1 cellular context compared by ENCODE assay signal in genomic region chr12:130838284-130838950, GRCh38.
A peak's percentile ranks its signal among the peaks of the same experiment; 100 is the strongest.
TF ChIP-seq lines count a peak whose summit lies in the region.

No MANE protein-coding gene starts in this region.

TF ChIP-seq in HEK293, 187 proteins besides CTCF, POLR2A, EP300 and RAD21 (continued from another document and continues in another):
- TF ChIP-seq ZBTB10 (tag by site-specific recombination; IDR thresholded peaks at IDR 0.05) = no peak
- TF ChIP-seq ZNF114 (tag by site-specific recombination; IDR thresholded peaks at IDR 0.05) = no peak
- TF ChIP-seq WT1 (tag by site-specific recombination; IDR thresholded peaks at IDR 0.05) = no peak
- TF ChIP-seq IKZF3 (tag by site-specific recombination; IDR thresholded peaks at IDR 0.05) = no peak
- TF ChIP-seq ZNF202 (tag by site-specific recombination; IDR thresholded peaks at IDR 0.05; ENCODE audit: borderline replicate concordance) = no peak
- no peak for TF ChIP-seq ZNF555 (tag by site-specific recombination; conservative IDR thresholded peaks at IDR 0.05)
- TF ChIP-seq ZNF830 (tag by site-specific recombination; IDR thresholded peaks at IDR 0.05; ENCODE audit: low read depth) = no peak
- TF ChIP-seq ZNF776 (tag by site-specific recombination; IDR thresholded peaks at IDR 0.05; ENCODE audit: borderline replicate concordance) = no peak
- no peak for TF ChIP-seq ZNF239 (tag by site-specific recombination; IDR thresholded peaks at IDR 0.05)
- TF ChIP-seq REST (tag by site-specific recombination; IDR thresholded peaks at IDR 0.05) = no peak
- TF ChIP-seq ZNF792 (tag by site-specific recombination; IDR thresholded peaks at IDR 0.05) = no peak
- no peak for TF ChIP-seq ZSCAN5A (tag by site-specific recombination; IDR thresholded peaks at IDR 0.05)
- no peak for TF ChIP-seq ELK4 (IDR thresholded peaks at IDR 0.05; ENCODE audit: borderline replicate concordance, low read depth, low read length)
- TF ChIP-seq SETDB1 (IDR thresholded peaks at IDR 0.05; ENCODE audit: insufficient read length, low read length) = no peak
- no peak for TF ChIP-seq YY2 (tag by site-specific recombination; IDR thresholded peaks at IDR 0.05)
- no peak for TF ChIP-seq ZNF121 (tag by site-specific recombination; IDR thresholded peaks at IDR 0.05)
- TF ChIP-seq PRDM1 (tag by site-specific recombination; IDR thresholded peaks at IDR 0.05) = no peak
- TF ChIP-seq ZNF112 (tag by site-specific recombination; IDR thresholded peaks at IDR 0.05) = no peak
- TF ChIP-seq MEIS1 (CRISPR knock-in tag; IDR thresholded peaks at IDR 0.05; ENCODE audit: borderline replicate concordance) = no peak
- TF ChIP-seq ZNF501 (tag by site-specific recombination; IDR thresholded peaks at IDR 0.05) = no peak
- TF ChIP-seq ZNF548 (tag by site-specific recombination; IDR thresholded peaks at IDR 0.05) = no peak
- no peak for TF ChIP-seq ZNF132 (tag by site-specific recombination; IDR thresholded peaks at IDR 0.05; ENCODE audit: borderline replicate concordance)
- TF ChIP-seq ZNF157 (tag by site-specific recombination; IDR thresholded peaks at IDR 0.05) = no peak
- TF ChIP-seq ZIC2 (tag by site-specific recombination; IDR thresholded peaks at IDR 0.05) = peak; percentile 76
- no peak for TF ChIP-seq ZNF148 (tag by site-specific recombination; IDR thresholded peaks at IDR 0.05; ENCODE audit: borderline replicate concordance)
- no peak for TF ChIP-seq ZNF214 (tag by site-specific recombination; IDR thresholded peaks at IDR 0.05; ENCODE audit: borderline replicate concordance)
- TF ChIP-seq KLF17 (tag by site-specific recombination; IDR thresholded peaks at IDR 0.05) = peak; percentile 52; the same call in 1 of the 2 replicates
- no peak for TF ChIP-seq ZNF621 (tag by site-specific recombination; IDR thresholded peaks at IDR 0.05)
- TF ChIP-seq ZNF423 (tag by site-specific recombination; IDR thresholded peaks at IDR 0.05) = peak; percentile 71
- TF ChIP-seq ZNF433 (tag by site-specific recombination; IDR thresholded peaks at IDR 0.05; ENCODE audit: low read depth) = no peak
- no peak for TF ChIP-seq BCL6B (tag by site-specific recombination; IDR thresholded peaks at IDR 0.05)
- no peak for TF ChIP-seq ZNF324 (tag by site-specific recombination; IDR thresholded peaks at IDR 0.05)
- TF ChIP-seq ZNF560 (tag by site-specific recombination; IDR thresholded peaks at IDR 0.05; ENCODE audit: borderline replicate concordance) = no peak
- TF ChIP-seq ZNF18 (tag by site-specific recombination; IDR thresholded peaks at IDR 0.05) = no peak
- TF ChIP-seq KLF1 (tag by site-specific recombination; IDR thresholded peaks at IDR 0.05) = peak; percentile 81
- no peak for TF ChIP-seq ZFP69B (tag by site-specific recombination; IDR thresholded peaks at IDR 0.05)
- TF ChIP-seq ZNF416 (tag by site-specific recombination; IDR thresholded peaks at IDR 0.05) = no peak
- TF ChIP-seq KLF10 (tag by site-specific recombination; IDR thresholded peaks at IDR 0.05) = no peak
- TF ChIP-seq INSM2 (tag by site-specific recombination; IDR thresholded peaks at IDR 0.05) = no peak
- no peak for TF ChIP-seq ZNF366 (tag by site-specific recombination; conservative IDR thresholded peaks at IDR 0.05)
- TF ChIP-seq ZNF24 (tag by site-specific recombination; IDR thresholded peaks at IDR 0.05) = no peak
- no peak for TF ChIP-seq ZNF530 (tag by site-specific recombination; IDR thresholded peaks at IDR 0.05; ENCODE audit: low read depth)
- no peak for TF ChIP-seq ZNF580 (tag by site-specific recombination; IDR thresholded peaks at IDR 0.05)
- no peak for TF ChIP-seq KLF9 (tag by site-specific recombination; IDR thresholded peaks at IDR 0.05; ENCODE audit: low read depth)
- TF ChIP-seq ZSCAN18 (tag by site-specific recombination; IDR thresholded peaks at IDR 0.05) = no peak
